Comparison of ENCODE assay signal across 11 cellular contexts in the genomic region with DNA sequence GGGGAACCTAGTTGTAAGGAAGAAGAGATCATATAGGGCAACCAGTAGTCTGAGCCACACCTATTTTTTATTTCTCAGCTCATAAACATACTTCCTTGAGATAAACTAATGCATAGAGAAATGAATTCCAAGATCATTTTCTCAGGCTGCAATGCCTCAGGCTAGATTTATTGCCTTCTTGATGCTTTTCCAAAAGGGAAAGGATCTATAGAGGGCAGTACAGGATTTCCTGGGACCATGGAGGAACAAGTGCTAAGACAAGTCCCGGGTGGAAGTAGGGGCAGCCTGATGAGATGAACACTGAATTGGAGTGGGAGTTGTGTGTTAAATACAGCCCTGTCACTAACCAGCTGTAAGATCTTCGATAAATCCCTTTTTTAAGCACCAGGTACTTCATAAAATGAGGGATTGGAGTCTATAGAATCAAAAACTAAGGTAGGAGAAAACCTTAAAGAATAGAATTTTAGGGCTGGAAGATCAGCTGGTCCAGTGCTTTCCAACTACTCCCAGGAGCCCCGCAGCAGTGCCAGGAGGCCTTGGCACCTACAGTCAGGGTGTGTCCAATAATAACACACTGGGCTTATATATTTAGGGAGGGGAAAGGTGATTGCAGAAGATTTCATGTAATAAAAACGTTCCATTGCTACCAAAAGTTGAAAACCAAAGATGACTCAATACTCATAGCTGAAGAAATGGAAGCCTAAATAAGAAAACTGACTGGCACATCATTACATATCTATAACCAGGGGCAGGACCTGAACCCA. TPM values are rescaled to one million over a fixed set of nuclear protein-coding genes. Genes with fewer than 3 reads are reported as not detected.
A peak's percentile ranks its signal among the peaks of the same experiment; 100 is the strongest.
DNase-seq lines count a peak whose midpoint lies in the region; ATAC-seq, FAIRE-seq and TF ChIP-seq lines count a peak whose summit lies in the region.
"Had no signal": no experiment of that assay in that cellular context is flagged by ENCODE, and none has a peak within 500 bp of the region (broad histone marks: within the 10 kb centered on the region; RNA-seq: fewer than 3 reads in every experiment).

No MANE protein-coding gene starts in this region.

- H2BK15ac ChIP-seq in H1 (ENCODE audit: low read length): no peak overlapping the region

- H3K36me3 ChIP-seq in H1 (ENCODE audit: control insufficient read depth in 2 of 4, insufficient read depth in 4 of 4, low read length in 3 of 4) (peaks cover 0 to 7% (median 0%) of the 10 kb centered on the region in 4 experiments; a peak in 3 of 8 replicates), neural cell (ENCODE audit: insufficient read depth, low read length) (no peaks in the 10 kb centered on the region)
- H3K36me3 ChIP-seq: ovary had no signal

- H3K23me2 ChIP-seq in H1 (ENCODE audit: low read depth, low read length): no peaks in the 10 kb centered on the region; the same call in 1 of the 2 replicates

- no peaks in the 10 kb centered on the region for H3K9me2 ChIP-seq in neural cell (ENCODE audit: insufficient read depth, low read length)

- H3K79me2 ChIP-seq in H1 (ENCODE audit: control insufficient read depth in 1 of 2, insufficient read depth in 2 of 2, low read length in 2 of 2) (no peaks in the 10 kb centered on the region), neural cell (replicated peaks; ENCODE audit: insufficient read depth, low read length) (no peaks in the 10 kb centered on the region)

- H4K8ac ChIP-seq in H1 (ENCODE audit: extremely low read depth, insufficient read depth, low read length): no peak overlapping the region

- no peak overlapping the region for H2BK5ac ChIP-seq in H1 (ENCODE audit: low read depth, low read length)

- no peak for TF ChIP-seq POLR2A in H1 (IDR thresholded peaks at IDR 0.05; ENCODE audit: control extremely low read depth in 1 of 2, low read depth in 2 of 2, low read length in 2 of 2)

- H3K14ac ChIP-seq in H1 (ENCODE audit: insufficient read length): no peak overlapping the region

- H3K4me2 ChIP-seq in H1 (ENCODE audit: insufficient read depth in 1 of 2, low read depth in 2 of 2, low read length in 2 of 2) (no peak overlapping the region), neural cell (ENCODE audit: low read length) (no peak overlapping the region)

- TF ChIP-seq RAD21 in H1 (IDR thresholded peaks at IDR 0.05 in 1 of 2, conservative IDR thresholded peaks at IDR 0.05 in 1 of 2; ENCODE audit: low read depth in 2 of 2, low read length in 2 of 2) (peak; percentile 73 to 84), neural cell (conservative IDR thresholded peaks at IDR 0.05) (peak; percentile 44)

- POLR2A ChIA-PET in H1 (lab: Charles Lee; ENCODE audit: partially characterized antibody): interaction anchor here (1.9 kb wide), 1 partner anchor 14 kb away, joined by 4 read pairs; no protein-coding TSS in a partner anchor

- peak; percentile 17 for DNase-seq in Daoy (ENCODE audit: low read depth)
- DNase-seq in NCI-H82 (lab: John Stamatoyannopoulos, UW): peak; percentile 75
- no peak for DNase-seq in H1 (ENCODE audit: low read depth in 1 of 2, low spot score in 2 of 2)
- DNase-seq in activated CD4-positive, alpha-beta T cell treated with anti-CD3 and anti-CD28 coated beads, Interleukin-2, amount 50 U/mL, for 4 hours: no peak
- DNase-seq in stimulated activated CD4-positive, alpha-beta T cell treated with anti-CD3 and anti-CD28 coated beads, Interleukin-4, amount 100 ng/mL, for 4 hours: no peak
- DNase-seq in NCI-H1436 (lab: John Stamatoyannopoulos, UW): no peak
- DNase-seq: activated CD8-positive, alpha-beta T cell treated with anti-CD3 and anti-CD28 coated beads for 36 hours; NCI-H2081; ovary had no signal

- no peaks in the 10 kb centered on the region for H3F3A ChIP-seq in neural cell (ENCODE audit: insufficient read depth, low read length, poor library complexity, severe bottlenecking)

- H2BK120ac ChIP-seq in H1 (replicated peaks; ENCODE audit: low read depth, low read length): no peak overlapping the region

- H2AFZ ChIP-seq in H1 (ENCODE audit: low read length) (no peak overlapping the region), neural cell (ENCODE audit: low read depth, low read length) (no peak overlapping the region)

- H4K5ac ChIP-seq in H1 (ENCODE audit: insufficient read length, low read depth, low read length): no peak overlapping the region

- H3K4me3 ChIP-seq in H1 (ENCODE audit: extremely low read depth in 1 of 4, insufficient read depth in 2 of 4, low read depth in 3 of 4, low read length in 4 of 4): no peak overlapping the region
- no peak overlapping the region for H3K4me3 ChIP-seq in neural cell (ENCODE audit: low read length)
- H3K4me3 ChIP-seq: ovary had no signal

- H3K4me1 ChIP-seq in H1 (replicated peaks in 1 of 4; ENCODE audit: control insufficient read depth in 3 of 4, insufficient read depth in 4 of 4, low read length in 3 of 4): no peaks in the 10 kb centered on the region

- H2AK5ac ChIP-seq in H1 (ENCODE audit: low read depth, low read length): no peak overlapping the region

- peak; percentile 7 for FAIRE-seq in H1 (lab: Jason Lieb, UNC)

- no peak overlapping the region for H3K56ac ChIP-seq in H1 (replicated peaks; ENCODE audit: insufficient read length, low read depth, low read length)

- no peak overlapping the region for H2BK20ac ChIP-seq in H1 (ENCODE audit: low read length)

- H3K79me1 ChIP-seq in H1 (ENCODE audit: low read depth, low read length): no peaks in the 10 kb centered on the region

- H3K23ac ChIP-seq in H1 (ENCODE audit: insufficient read length): no peak overlapping the region

- TF ChIP-seq EP300 in H1 (IDR thresholded peaks at IDR 0.05; ENCODE audit: borderline replicate concordance in 1 of 2, low read depth in 2 of 2, low read length in 2 of 2) (no peak), neural cell (conservative IDR thresholded peaks at IDR 0.05; ENCODE audit: poor library complexity, severe bottlenecking) (no peak)

- H3K18ac ChIP-seq in H1 (ENCODE audit: extremely low read depth, low read length): no peak overlapping the region

- no peak overlapping the region for H4K91ac ChIP-seq in H1 (replicated peaks; ENCODE audit: insufficient read length, low read length)

- H3K27me3 ChIP-seq in H1 (replicated peaks in 1 of 4; ENCODE audit: control insufficient read depth in 3 of 4, extremely low read depth in 1 of 4, insufficient read depth in 3 of 4, low read length in 3 of 4): no peaks in the 10 kb centered on the region
- H3K27me3 ChIP-seq in neural cell (ENCODE audit: insufficient read depth, low read depth, low read length): no peaks in the 10 kb centered on the region
- H3K27me3 ChIP-seq: ovary had no signal

- H3K9ac ChIP-seq in H1 (replicated peaks in 1 of 4; ENCODE audit: extremely low read depth in 1 of 4, low read depth in 3 of 4, low read length in 3 of 4) (no peak overlapping the region), neural cell (ENCODE audit: low read length) (no peak overlapping the region)

- WGBS in H1 (ENCODE audit: extremely low coverage in 1 of 2, insufficient coverage in 1 of 2, insufficient read length in 1 of 2, insufficient replicate concordance in 2 of 2, low coverage in 1 of 2, low lambda C conversion rate in 2 of 2, missing lambda C conversion rate in 1 of 2), 2 experiments: 84% methylated on average over 4 of the region's 4 CpGs; no CpG with 5 or more reads in 1 of the 2 experiments

- TF ChIP-seq CTCF in H1 (IDR thresholded peaks at IDR 0.05; ENCODE audit: control extremely low read depth in 1 of 3, insufficient read depth in 1 of 3, low read depth in 1 of 3, low read length in 3 of 3): peak in 2 of 3 experiments; percentile 64 to 68; a peak in 3 of 4 replicates
- peak; percentile 30 for TF ChIP-seq CTCF in neural cell (IDR thresholded peaks at IDR 0.05; ENCODE audit: poor library complexity, severe bottlenecking)

- H3K9me3 ChIP-seq in H1 (ENCODE audit: insufficient read depth in 2 of 2, low read depth in 1 of 2, low read length in 1 of 2) (no peaks in the 10 kb centered on the region), neural cell (ENCODE audit: low read length) (no peaks in the 10 kb centered on the region)
- H3K9me3 ChIP-seq: ovary had no signal

- H3K4ac ChIP-seq in H1 (replicated peaks; ENCODE audit: insufficient read length, low read depth, low read length): no peak overlapping the region

- ATAC-seq in GM21381 (IDR thresholded peaks at IDR 0.05; ENCODE audit: unreplicated experiment): no peak
- ATAC-seq: activated CD8-positive, alpha-beta T cell treated with anti-CD3 and anti-CD28 coated beads for 36 hours had no signal

- no peak overlapping the region for H3K27ac ChIP-seq in H1 (ENCODE audit: low read depth, low read length)
- H3K27ac ChIP-seq in neural cell (ENCODE audit: low read length): no peak overlapping the region
- H3K27ac ChIP-seq: ovary had no signal

- CTCF ChIA-PET in H1 (lab: Charles Lee; ENCODE audit: partially characterized antibody): interaction anchor here (0.7 to 6.4 kb wide), 26 partner anchors 10 to 293 kb away, joined by 3 to 61 read pairs (median 4); no protein-coding TSS in a partner anchor

- H4K20me1 ChIP-seq in H1 (replicated peaks in 1 of 2; ENCODE audit: control insufficient read depth in 1 of 2, insufficient read depth in 2 of 2, low read length in 2 of 2) (no peaks in the 10 kb centered on the region), neural cell (ENCODE audit: insufficient read depth) (no peaks in the 10 kb centered on the region)

- no peak overlapping the region for H2BK12ac ChIP-seq in H1 (ENCODE audit: low read depth, low read length)

TF ChIP-seq in H1, 55 proteins besides CTCF, POLR2A, EP300 and RAD21 (continues in another document):
- no peak for TF ChIP-seq CHD1 (IDR thresholded peaks at IDR 0.05; ENCODE audit: low read depth, low read length)
- no peak for TF ChIP-seq CBX8 (IDR thresholded peaks at IDR 0.05; ENCODE audit: borderline replicate concordance, low read depth, low read length)
- no peak for TF ChIP-seq CBX5 (IDR thresholded peaks at IDR 0.05; ENCODE audit: low read depth, low read length)

TF ChIP-seq in neural cell, 6 proteins besides CTCF, POLR2A, EP300 and RAD21:
- peak; percentile 27 for TF ChIP-seq SMC3 (conservative IDR thresholded peaks at IDR 0.05; ENCODE audit: poor library complexity)
- TF ChIP-seq EZH2 (IDR thresholded peaks at IDR 0.05; ENCODE audit: borderline replicate concordance, insufficient read depth, low read length, poor library complexity, severe bottlenecking): no peak

RNA-seq across cellular contexts. Expression of gene SERTAD2, which starts 58.1 kb away (rescaled TPM):
- 4.1 and 5.8 TPM in 2 replicates for total RNA-seq in Daoy (2014; rRNA removed; shearing (Covaris generic))
- 4.5 and 5.7 TPM in 2 replicates for total RNA-seq in H1 (2021; fragmentation: NEBNext Ultra II Directional; extraction: Animal tissue kit (Norgen Biotek cat#: 25700))
- polyA plus RNA-seq in H1 (2011; rRNA removed) (2.9 and 3.5 TPM in 2 replicates), neural cell (4.7 TPM in 2 replicates)
- polyA plus RNA-seq in H1 (2011; cell fraction: cytosol; rRNA removed): 2.8 TPM
- 4.9 TPM for polyA plus RNA-seq in H1 (2011; cell fraction: nucleus; rRNA removed)
- 3.8 to 5.6 TPM (median 4.6 TPM) in 4 replicates for polyA plus RNA-seq in H1 (2012, experiment 1 of 2)
- 0.83 TPM for polyA plus RNA-seq in H1 (2012, experiment 2 of 2)
- polyA plus RNA-seq in H1 (2013, experiment 1 of 2): 4.6 TPM
- polyA plus RNA-seq in H1 (2013, experiment 2 of 2): 4.4 TPM
- 3.9 and 5.4 TPM in 2 replicates for polyA minus RNA-seq in H1 (2011; rRNA and poly(A)+ RNA removed)
- 4.2 TPM for polyA minus RNA-seq in H1 (2011; cell fraction: cytosol; rRNA and poly(A)+ RNA removed)
- polyA minus RNA-seq in H1 (2011; cell fraction: nucleus; rRNA and poly(A)+ RNA removed): 13.4 TPM
- 9.3 and 13.8 TPM in 2 replicates for polyA minus RNA-seq in neural cell

Comparison
In these comparisons a context has a peak if more than half of its experiments do, and no peak if none do; other contexts are left out.
1. DNase-seq: peak in Daoy (single experiment) and NCI-H82 (single experiment); none in H1 (0 of 2), activated CD4-positive, alpha-beta T cell treated with anti-CD3 and anti-CD28 coated beads, Interleukin-2, amount 50 U/mL, for 4 hours (0 of 2), stimulated activated CD4-positive, alpha-beta T cell treated with anti-CD3 and anti-CD28 coated beads, Interleukin-4, amount 100 ng/mL, for 4 hours (0 of 2) and NCI-H1436 (single experiment).